Comparison of ENCODE assay signal across 8 cellular contexts in the genomic region with DNA sequence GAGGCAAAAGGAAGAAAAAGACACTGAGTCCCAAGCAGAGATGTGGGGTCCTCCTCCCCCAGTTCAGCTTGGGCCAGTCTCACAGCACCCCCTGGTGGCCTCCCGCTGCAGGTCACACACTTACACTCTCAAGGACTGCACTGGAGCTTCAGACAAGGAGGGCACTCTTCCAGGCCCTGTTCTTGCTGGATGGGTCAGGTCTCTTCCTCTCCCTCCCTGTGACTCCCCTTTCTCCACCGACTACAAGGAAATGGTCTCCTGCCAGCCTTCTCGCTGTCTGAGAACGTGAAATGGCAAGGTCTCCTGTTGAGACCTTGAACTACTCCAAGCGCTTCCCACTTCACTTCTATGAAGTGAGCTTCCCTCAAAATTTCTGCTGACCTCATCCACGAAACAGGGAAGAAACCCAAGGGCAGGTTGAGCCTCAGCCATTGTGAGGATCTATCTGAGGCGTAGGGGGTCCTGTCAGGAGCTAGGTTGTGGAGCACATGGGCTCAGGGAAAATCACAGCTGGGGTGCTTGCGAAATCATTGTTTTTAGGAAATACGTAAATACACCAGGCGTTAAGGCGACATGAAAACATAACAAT. TPM values are rescaled to one million over a fixed set of nuclear protein-coding genes. Genes with fewer than 3 reads are reported as not detected.
DNase-seq lines count a peak whose midpoint lies in the region; ATAC-seq lines count a peak whose summit lies in the region.

No MANE protein-coding gene starts in this region.

- no peak overlapping the region for H3K4me3 Mint-ChIP-seq in memory B cell

- H3K4me1 Mint-ChIP-seq in memory B cell: peaks cover 2% of the 10 kb centered on the region

- DNase-seq in NCI-H1105 treated with DMSO at 0.1 percent for 48 hours (lab: John Stamatoyannopoulos, UW) (peak; percentile 12), NCI-H1105 (lab: John Stamatoyannopoulos, UW) (no peak), NCI-H2196 treated with DMSO at 0.1 percent for 48 hours (lab: John Stamatoyannopoulos, UW; ENCODE audit: unreplicated experiment) (peak; percentile 3), dermis microvascular lymphatic vessel endothelial cell (ENCODE audit: low read depth in 2 of 2) (peak; percentile 76 to 93), memory B cell (ENCODE audit: low spot score in 2 of 2) (peak; percentile 62 to 69), HPDE6-E6E7 (ENCODE audit: extremely low spot score) (no peak)
- DNase-seq in activated CD4-positive, alpha-beta T cell treated with anti-CD3 and anti-CD28 coated beads, Interleukin-2, amount 50 U/mL, for 1 hour: peak; percentile 58
- DNase-seq in stimulated activated CD8-positive, alpha-beta memory T cell treated with anti-CD3 and anti-CD28 coated beads, Interleukin-15, amount 100 ng/mL, for 24 hours (ENCODE audit: low read depth): peak; percentile 26

- peak; percentile 68 for ATAC-seq in memory B cell (ENCODE audit: low read depth)

- H3K9me3 Mint-ChIP-seq in memory B cell: peaks cover 2% of the 10 kb centered on the region

- peaks cover 5% of the 10 kb centered on the region for H3K36me3 Mint-ChIP-seq in memory B cell

- H3K27ac Mint-ChIP-seq in memory B cell: no peak overlapping the region

- H3K27me3 Mint-ChIP-seq in memory B cell: peaks cover 14% of the 10 kb centered on the region

RNA-seq across cellular contexts. Expression of gene IGLL1, which starts 11.2 kb away (rescaled TPM):
- not detected in 2 replicates for total RNA-seq in dermis microvascular lymphatic vessel endothelial cell

RNA-seq across cellular contexts. Expression of gene DRICH1, which starts 40.8 kb away (rescaled TPM):
- total RNA-seq in dermis microvascular lymphatic vessel endothelial cell: 0.13 TPM in 1 of 2 replicates, not detected in the other

Comparison
In these comparisons a context has a peak if more than half of its experiments do, and no peak if none do; other contexts are left out.
1. DNase-seq: peak in NCI-H1105 treated with DMSO at 0.1 percent for 48 hours (single experiment), NCI-H2196 treated with DMSO at 0.1 percent for 48 hours (single experiment), activated CD4-positive, alpha-beta T cell treated with anti-CD3 and anti-CD28 coated beads, Interleukin-2, amount 50 U/mL, for 1 hour (single experiment), dermis microvascular lymphatic vessel endothelial cell (2 of 2), memory B cell (2 of 2) and stimulated activated CD8-positive, alpha-beta memory T cell treated with anti-CD3 and anti-CD28 coated beads, Interleukin-15, amount 100 ng/mL, for 24 hours (single experiment); none in NCI-H1105 (single experiment) and HPDE6-E6E7 (single experiment).